In genomic region chr14:52790011-52790755, GRCh38 we compare ENCODE assay signal across 1 cellular context.
TF ChIP-seq lines count a peak whose summit lies in the region.

No MANE protein-coding gene starts in this region.

TF ChIP-seq in GM23338, 12 proteins besides CTCF, POLR2A, EP300 and RAD21 (continued from another document):
- TF ChIP-seq ZNF462 (CRISPR knock-in tag; IDR thresholded peaks at IDR 0.05) (no peak), EZH2 (IDR thresholded peaks at IDR 0.05; ENCODE audit: low read depth, unreplicated experiment) (no peak), ZNF331 (CRISPR knock-in tag; IDR thresholded peaks at IDR 0.05; ENCODE audit: low read depth) (no peak), NANOG (IDR thresholded peaks at IDR 0.05; ENCODE audit: borderline replicate concordance) (no peak), ZNF114 (CRISPR knock-in tag; IDR thresholded peaks at IDR 0.05) (no peak), CREB1 (CRISPR knock-in tag; IDR thresholded peaks at IDR 0.05; ENCODE audit: low read depth) (no peak), POLR2AphosphoS5 (IDR thresholded peaks at IDR 0.05; ENCODE audit: low read depth) (no peak), EZH2phosphoT487 (IDR thresholded peaks at IDR 0.05; ENCODE audit: unreplicated experiment) (no peak), STAT1 (IDR thresholded peaks at IDR 0.05; ENCODE audit: unreplicated experiment) (no peak), ETS1 (IDR thresholded peaks at IDR 0.05) (no peak)
TF ChIP-seq in GM23338: peak in this region for 0.
